26 cellular contexts compared by ENCODE assay signal in genomic region chr6:11296449-11297375, GRCh38.
DNase-seq lines count a peak whose midpoint lies in the region; ATAC-seq and TF ChIP-seq lines count a peak whose summit lies in the region.
"Had no signal": no experiment of that assay in that cellular context is flagged by ENCODE, and none has a peak within 500 bp of the region (broad histone marks: within the 10 kb centered on the region; RNA-seq: fewer than 3 reads in every experiment).

No MANE protein-coding gene starts in this region.

- ATAC-seq in body of pancreas (peak; percentile 30), memory B cell (ENCODE audit: low read depth) (no peak), GM19324 (IDR thresholded peaks at IDR 0.05; ENCODE audit: low FRiP score, unreplicated experiment) (no peak)
- ATAC-seq: activated T-cell treated with anti-CD3 and anti-CD28 coated beads, Interleukin-2, amount 50 U/mL, for 72 hours; Panc1; stimulated activated effector memory CD8-positive, alpha-beta T cell treated with anti-CD3 and anti-CD28 coated beads, Interleukin-12 subunit alpha, Interleukin-12 subunit beta, amount 100 ng/mL, for 72 hours had no signal

- no CpG with 5 or more reads among the region's 11 CpGs for WGBS in H9 (ENCODE audit: extremely low coverage, insufficient read length, low lambda C conversion rate)
- WGBS in body of pancreas, 2 donors: 82 to 83% methylated on average over 11 of the region's 11 CpGs
- 46 to 63% methylated on average over 6 to 11 of the region's 11 CpGs for WGBS in transverse colon (ENCODE audit: low coverage in 1 of 2), 2 donors

- H3K9me3 Mint-ChIP-seq in H9 (peaks cover 17 to 21% of the 10 kb centered on the region in 2 experiments), memory B cell (peaks cover 8% of the 10 kb centered on the region)

- no peak overlapping the region for H3K27ac ChIP-seq in H9 (ENCODE audit: insufficient read length, low read depth, low read length)
- no peak overlapping the region for H3K27ac ChIP-seq in body of pancreas
- H3K27ac ChIP-seq in transverse colon: peak overlapping the region; percentile 42 to 74 (median 66)
- no peak overlapping the region for H3K27ac ChIP-seq in left ventricle myocardium inferior (replicated peaks)
- H3K27ac ChIP-seq: BLaER1 treated with 17β-estradiol and CSF1 and Interleukin-3, amounts not matched to agents 10 nM and 100 nM; HL-60; tibial nerve had no signal

- no peak for TF ChIP-seq CTCF in H9 (conservative IDR thresholded peaks at IDR 0.05)
- TF ChIP-seq CTCF in body of pancreas (IDR thresholded peaks at IDR 0.05): no peak
- no peak for TF ChIP-seq CTCF in transverse colon (IDR thresholded peaks at IDR 0.05)
- TF ChIP-seq CTCF in GM13977 (IDR thresholded peaks at IDR 0.05; ENCODE audit: extremely low read depth, insufficient read depth, missing control alignments): no peak
- no peak for TF ChIP-seq CTCF in left ventricle myocardium inferior (IDR thresholded peaks at IDR 0.05; ENCODE audit: borderline replicate concordance)

- H4K5ac ChIP-seq in H9 (ENCODE audit: insufficient read length, low read depth, low read length): no peak overlapping the region

- no peaks in the 10 kb centered on the region for H3K23me2 ChIP-seq in H9 (ENCODE audit: insufficient read length, low read depth, low read length, poor library complexity, severe bottlenecking)

- no peaks in the 10 kb centered on the region for H3K9me3 ChIP-seq in H9 (ENCODE audit: control insufficient read depth, low read depth, low read length)
- H3K9me3 ChIP-seq in body of pancreas: no peaks in the 10 kb centered on the region
- H3K9me3 ChIP-seq in transverse colon: peaks cover 0 to 4% of the 10 kb centered on the region in 2 donors
- H3K9me3 ChIP-seq in left ventricle myocardium inferior (replicated peaks): peaks cover 20% of the 10 kb centered on the region

- H3K23ac ChIP-seq in H9 (ENCODE audit: insufficient read length, low read depth, low read length): no peak overlapping the region

- H3K27me3 Mint-ChIP-seq in H9 (ENCODE audit: low read depth) (no peaks in the 10 kb centered on the region; the same call in 1 of the 2 replicates), memory B cell (no peaks in the 10 kb centered on the region)
- H3K27me3 Mint-ChIP-seq: activated CD4-positive, alpha-beta memory T cell treated with anti-CD3 and anti-CD28 coated beads for 36 hours; dendritic cell treated with granulocyte-macrophage colony-stimulating factor and Interleukin-4, amounts not matched to agents 40 ng/mL and 50 ng/mL, for 4 days had no signal

- no peak overlapping the region for H2BK12ac ChIP-seq in H9 (ENCODE audit: insufficient read length, low read depth, low read length)

- no peak overlapping the region for H2BK5ac ChIP-seq in H9 (ENCODE audit: insufficient read length, low read length)

- no peak overlapping the region for H3K4ac ChIP-seq in H9 (ENCODE audit: low read depth, low read length)

- TF ChIP-seq EP300 in transverse colon (IDR thresholded peaks at IDR 0.05; ENCODE audit: low read depth): no peak

- H4K20me1 ChIP-seq in H9 (ENCODE audit: control insufficient read depth, insufficient read depth, insufficient read length): no peaks in the 10 kb centered on the region
- H4K20me1 ChIP-seq: BLaER1 treated with 17β-estradiol and CSF1 and Interleukin-3, amounts not matched to agents 10 nM and 100 nM had no signal

- H3K4me3 ChIP-seq in body of pancreas (no peak overlapping the region), transverse colon (no peak overlapping the region), left ventricle myocardium inferior (no peak overlapping the region)
- H3K4me3 ChIP-seq: BLaER1 treated with 17β-estradiol and CSF1 and Interleukin-3, amounts not matched to agents 10 nM and 100 nM; tibial nerve had no signal

- no peak overlapping the region for H3K4me3 Mint-ChIP-seq in H9
- H3K4me3 Mint-ChIP-seq in memory B cell: no peak overlapping the region
- H3K4me3 Mint-ChIP-seq: activated CD4-positive, alpha-beta memory T cell treated with anti-CD3 and anti-CD28 coated beads for 36 hours; activated T-cell treated with anti-CD3 and anti-CD28 coated beads, Interleukin-2, amount 50 U/mL, for 72 hours; dendritic cell treated with granulocyte-macrophage colony-stimulating factor and Interleukin-4, amounts not matched to agents 40 ng/mL and 50 ng/mL, for 4 days; stimulated activated effector memory CD8-positive, alpha-beta T cell treated with anti-CD3 and anti-CD28 coated beads, Interleukin-12 subunit alpha, Interleukin-12 subunit beta, amount 100 ng/mL, for 72 hours; T-helper 2 cell treated with Interferon-gamma antibody and Interleukin-4, amounts not matched to agents 5 μg/mL and 100 μg/mL, for 36 hours had no signal

- H3K36me3 ChIP-seq in body of pancreas (replicated peaks in 1 of 2; ENCODE audit: insufficient read depth in 1 of 2, low read depth in 2 of 2) (no peaks in the 10 kb centered on the region), transverse colon (no peaks in the 10 kb centered on the region), left ventricle myocardium inferior (no peaks in the 10 kb centered on the region)
- H3K36me3 ChIP-seq: tibial nerve had no signal

- no peak overlapping the region for H2AFZ ChIP-seq in H9 (ENCODE audit: low read length)

- DNase-seq in H9 (no peak), body of pancreas (no peak), memory B cell (ENCODE audit: low spot score in 2 of 2) (no peak), transverse colon (peak; percentile 54), GM13977 (ENCODE audit: low spot score) (no peak), left ventricle myocardium inferior (no peak)
- DNase-seq: activated CD4-positive, alpha-beta memory T cell treated with anti-CD3 and anti-CD28 coated beads for 36 hours; activated CD4-positive, alpha-beta T cell treated with anti-CD3 and anti-CD28 coated beads for 1 hour; activated T-cell treated with anti-CD3 and anti-CD28 coated beads, Interleukin-2, amount 50 U/mL, for 72 hours; DMS79 treated with DMSO at 0.1 percent for 48 hours; GDM1; Karpas-422; MV-4-11; NCI-H1436; NCI-H226; NCI-H69; SHP77; stimulated activated CD4-positive, alpha-beta T cell treated with anti-CD3 and anti-CD28 coated beads, Interleukin-4, amount 100 ng/mL, for 24 hours had no signal

- H3K36me3 Mint-ChIP-seq in H9 (ENCODE audit: insufficient read depth in 1 of 3, low read depth in 3 of 3) (peaks cover 11 to 15% (median 12%) of the 10 kb centered on the region in 3 experiments), memory B cell (peaks cover 65% of the 10 kb centered on the region)

- H3K56ac ChIP-seq in H9 (ENCODE audit: insufficient read length, low read depth, low read length): no peak overlapping the region

- H2AK5ac ChIP-seq in H9 (ENCODE audit: insufficient read length, low read length): no peak overlapping the region

- H3T11ph ChIP-seq in H9 (ENCODE audit: low read length): no peak overlapping the region

- peak overlapping the region; percentile 11 for H2BK20ac ChIP-seq in H9 (ENCODE audit: low read depth, low read length, poor library complexity, severe bottlenecking)

- H2BK120ac ChIP-seq in H9 (ENCODE audit: low read depth, low read length, poor library complexity, severe bottlenecking): no peak overlapping the region

- no peak overlapping the region for H3K14ac ChIP-seq in H9 (ENCODE audit: insufficient read depth, low read length)

- H3K9ac ChIP-seq in H9 (ENCODE audit: extremely low read depth, insufficient read length, low read length): no peak overlapping the region
- H3K9ac ChIP-seq: BLaER1 treated with 17β-estradiol and CSF1 and Interleukin-3, amounts not matched to agents 10 nM and 100 nM had no signal

- H3K27me3 ChIP-seq in H9 (ENCODE audit: insufficient read depth, low read length) (no peaks in the 10 kb centered on the region), body of pancreas (no peaks in the 10 kb centered on the region), transverse colon (no peaks in the 10 kb centered on the region), left ventricle myocardium inferior (ENCODE audit: low read depth) (no peaks in the 10 kb centered on the region)
- H3K27me3 ChIP-seq: BLaER1 treated with 17β-estradiol and CSF1 and Interleukin-3, amounts not matched to agents 10 nM and 100 nM; tibial nerve had no signal

- no peak overlapping the region for H2BK15ac ChIP-seq in H9 (ENCODE audit: low read depth, low read length)

- H3K4me2 ChIP-seq in H9 (ENCODE audit: insufficient read depth, insufficient read length, low read length): no peak overlapping the region
- H3K4me2 ChIP-seq: BLaER1 treated with 17β-estradiol and CSF1 and Interleukin-3, amounts not matched to agents 10 nM and 100 nM had no signal

- H3K79me1 ChIP-seq in H9 (ENCODE audit: insufficient read depth, low read depth, low read length, poor library complexity, severe bottlenecking): no peaks in the 10 kb centered on the region

- in situ Hi-C loops in transverse colon (cut with MboI; ENCODE audit: low pct_ligation_motif_present in 1 of 4, low pct_unique_long_range_greater_than_20kb in 1 of 4, low sequenced_read_pairs in 3 of 4): no loop called here
- in situ Hi-C loops in GM13977 (cut with MboI; ENCODE audit: low pct_unique_long_range_greater_than_20kb, low sequenced_read_pairs, unreplicated experiment): no loop called here

- H3K4me1 ChIP-seq in H9 (ENCODE audit: insufficient read depth, low read length): no peaks in the 10 kb centered on the region; the same call in 1 of the 2 replicates
- peaks cover 11% of the 10 kb centered on the region for H3K4me1 ChIP-seq in body of pancreas
- peaks cover 0 to 28% (median 9%) of the 10 kb centered on the region in 4 donors for H3K4me1 ChIP-seq in transverse colon
- no peaks in the 10 kb centered on the region for H3K4me1 ChIP-seq in left ventricle myocardium inferior
- H3K4me1 ChIP-seq: tibial nerve had no signal

- no peak overlapping the region for H4K8ac ChIP-seq in H9 (replicated peaks; ENCODE audit: insufficient read length, low read depth, low read length)

- no peak overlapping the region for H3K18ac ChIP-seq in H9 (ENCODE audit: insufficient read length, low read depth, low read length)

- no peak overlapping the region; a peak in 1 of 7 replicates for H3K27ac Mint-ChIP-seq in H9
- peak overlapping the region; percentile 51 for H3K27ac Mint-ChIP-seq in memory B cell
- H3K27ac Mint-ChIP-seq: activated CD4-positive, alpha-beta memory T cell treated with anti-CD3 and anti-CD28 coated beads for 36 hours; activated T-cell treated with anti-CD3 and anti-CD28 coated beads, Interleukin-2, amount 50 U/mL, for 72 hours; dendritic cell treated with granulocyte-macrophage colony-stimulating factor and Interleukin-4, amounts not matched to agents 40 ng/mL and 50 ng/mL, for 4 days; T-helper 2 cell treated with Interferon-gamma antibody and Interleukin-4, amounts not matched to agents 5 μg/mL and 100 μg/mL, for 36 hours had no signal

- TF ChIP-seq POLR2A in body of pancreas (IDR thresholded peaks at IDR 0.05) (no peak), transverse colon (IDR thresholded peaks at IDR 0.05) (no peak)

- intact Hi-C loops in body of pancreas (cut with DNase I): no loop called here
- intact Hi-C loops in transverse colon (cut with DNase I; ENCODE audit: low total_unique reads): no loop called here
- intact Hi-C loops in left ventricle myocardium inferior (cut with micrococcal nuclease): no loop called here

- H4K91ac ChIP-seq in H9 (ENCODE audit: insufficient read length, low read depth, low read length): no peak overlapping the region

- no peaks in the 10 kb centered on the region for H3K79me2 ChIP-seq in H9 (ENCODE audit: insufficient read depth, low read length)

- H3K4me1 Mint-ChIP-seq in H9: peaks cover 12% of the 10 kb centered on the region in 2 experiments
- peaks cover 19% of the 10 kb centered on the region for H3K4me1 Mint-ChIP-seq in memory B cell

Comparison
In these comparisons a context has a peak if more than half of its experiments do, and no peak if none do; other contexts are left out.
1. H3K27ac ChIP-seq: peak in transverse colon (4 of 4); none in H9 (single experiment), body of pancreas (0 of 4) and left ventricle myocardium inferior (single experiment).